1 cellular context compared by ENCODE assay signal in the genomic region with DNA sequence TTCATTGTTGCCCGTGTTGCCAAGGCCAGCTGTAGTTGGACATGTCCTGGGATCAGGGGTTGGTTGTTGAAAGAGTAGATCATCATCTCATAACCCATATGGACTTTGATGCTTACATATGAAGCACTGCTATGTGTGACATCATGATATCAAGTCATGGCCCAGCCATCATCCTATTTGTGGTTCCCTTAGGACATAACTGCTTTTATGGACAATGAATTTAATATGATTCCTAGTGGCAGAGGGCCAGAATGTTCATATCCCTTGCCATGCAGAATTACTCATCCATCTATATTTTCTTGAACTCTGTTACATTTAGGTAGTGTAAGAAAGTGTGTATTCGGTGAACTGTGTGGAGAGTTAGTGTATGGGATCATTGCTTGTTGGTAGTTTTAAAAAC.
A peak's percentile ranks its signal among the peaks of the same experiment; 100 is the strongest.
TF ChIP-seq lines count a peak whose summit lies in the region.

No MANE protein-coding gene starts in this region.

TF ChIP-seq in SK-N-SH, 30 proteins besides CTCF, POLR2A, EP300 and RAD21 (continued from another document):
- TF ChIP-seq, protein P1, sequence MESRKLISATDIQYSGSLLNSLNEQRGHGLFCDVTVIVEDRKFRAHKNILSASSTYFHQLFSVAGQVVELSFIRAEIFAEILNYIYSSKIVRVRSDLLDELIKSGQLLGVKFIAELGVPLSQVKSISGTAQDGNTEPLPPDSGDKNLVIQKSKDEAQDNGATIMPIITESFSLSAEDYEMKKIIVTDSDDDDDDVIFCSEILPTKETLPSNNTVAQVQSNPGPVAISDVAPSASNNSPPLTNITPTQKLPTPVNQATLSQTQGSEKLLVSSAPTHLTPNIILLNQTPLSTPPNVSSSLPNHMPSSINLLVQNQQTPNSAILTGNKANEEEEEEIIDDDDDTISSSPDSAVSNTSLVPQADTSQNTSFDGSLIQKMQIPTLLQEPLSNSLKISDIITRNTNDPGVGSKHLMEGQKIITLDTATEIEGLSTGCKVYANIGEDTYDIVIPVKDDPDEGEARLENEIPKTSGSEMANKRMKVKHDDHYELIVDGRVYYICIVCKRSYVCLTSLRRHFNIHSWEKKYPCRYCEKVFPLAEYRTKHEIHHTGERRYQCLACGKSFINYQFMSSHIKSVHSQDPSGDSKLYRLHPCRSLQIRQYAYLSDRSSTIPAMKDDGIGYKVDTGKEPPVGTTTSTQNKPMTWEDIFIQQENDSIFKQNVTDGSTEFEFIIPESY (IDR thresholded peaks at IDR 0.05; ENCODE audit: borderline replicate concordance, low read depth), result no peak
- no peak for TF ChIP-seq YY1 (IDR thresholded peaks at IDR 0.05; ENCODE audit: low read depth)
- no peak for TF ChIP-seq ELF1 (IDR thresholded peaks at IDR 0.05)
- peak; percentile 52; the same call in 1 of the 2 replicates for TF ChIP-seq RFX5 (IDR thresholded peaks at IDR 0.05; ENCODE audit: low read length)
- no peak for TF ChIP-seq NRF1 (IDR thresholded peaks at IDR 0.05; ENCODE audit: low read depth, low read length)
